Comparison of ENCODE assay signal across 18 cellular contexts in the genomic region with DNA sequence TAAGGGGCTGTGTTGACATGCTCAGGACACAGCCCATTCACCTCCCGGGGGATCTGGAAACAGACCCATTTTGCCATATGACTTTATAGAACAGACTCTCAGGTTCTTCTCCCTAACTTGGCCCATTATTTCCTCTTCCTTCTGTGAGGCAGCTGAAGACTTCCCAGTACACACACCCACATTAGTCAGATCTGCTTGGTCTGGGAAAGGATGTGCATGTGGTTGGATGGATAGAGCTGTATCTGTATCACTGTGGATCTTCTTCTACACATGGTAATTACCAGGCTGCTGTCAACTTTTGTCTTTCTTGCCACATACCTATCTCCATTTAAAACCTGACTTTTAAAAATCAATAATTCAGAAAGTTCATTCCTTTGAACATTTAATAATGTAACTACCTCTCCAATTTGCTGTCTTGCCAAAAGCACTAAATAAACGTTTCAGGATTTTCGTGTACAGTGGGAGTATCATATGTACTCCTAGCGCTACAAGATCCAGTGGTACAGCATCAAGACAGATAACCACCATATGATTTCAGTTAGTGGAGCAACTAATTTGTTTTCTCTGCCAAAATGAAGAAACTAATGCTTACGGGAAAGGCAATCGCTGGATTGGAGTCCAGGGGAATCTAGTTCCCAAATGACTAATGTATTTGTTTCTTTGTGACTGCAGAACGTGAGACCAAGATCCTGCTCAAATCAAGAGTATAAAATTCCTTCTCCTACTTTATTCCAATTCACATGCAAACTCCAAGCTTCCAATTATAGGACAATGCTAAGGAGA.
A peak's percentile ranks its signal among the peaks of the same experiment; 100 is the strongest.
DNase-seq lines count a peak whose midpoint lies in the region; ATAC-seq and TF ChIP-seq lines count a peak whose summit lies in the region.
"Had no signal": no experiment of that assay in that cellular context is flagged by ENCODE, and none has a peak within 500 bp of the region (broad histone marks: within the 10 kb centered on the region; RNA-seq: fewer than 3 reads in every experiment).

No MANE protein-coding gene starts in this region.

- H2BK5ac ChIP-seq in H9 (ENCODE audit: insufficient read length, low read length) = no peak overlapping the region

- no peak overlapping the region for H3K4me2 ChIP-seq in H9 (ENCODE audit: insufficient read depth, insufficient read length, low read length)

- H3K4me1 ChIP-seq in H9 (ENCODE audit: insufficient read depth, low read length) = no peaks in the 10 kb centered on the region

- no peak overlapping the region for H3K27ac Mint-ChIP-seq in H9
- peak overlapping the region; percentile 31 for H3K27ac Mint-ChIP-seq in endothelial cell (ENCODE audit: unreplicated experiment)
- peak overlapping the region; percentile 54 to 75 for H3K27ac Mint-ChIP-seq in natural killer cell treated with Interleukin-12 subunit alpha and Interleukin-12 subunit beta and Interleukin-15 and Interleukin-18, amount 100 ng/mL, for 72 hours

- H3K79me1 ChIP-seq in H9 (ENCODE audit: insufficient read depth, low read depth, low read length, poor library complexity, severe bottlenecking) = no peaks in the 10 kb centered on the region

- H3K4me1 Mint-ChIP-seq in H9 (peaks cover 7 to 15% of the 10 kb centered on the region in 2 experiments), endothelial cell (ENCODE audit: unreplicated experiment) (peaks cover 18% of the 10 kb centered on the region)
- H3K4me1 Mint-ChIP-seq in natural killer cell treated with Interleukin-12 subunit alpha and Interleukin-12 subunit beta and Interleukin-15 and Interleukin-18, amount 100 ng/mL, for 72 hours (ENCODE audit: low read depth in 2 of 2) = peaks cover 34 to 56% of the 10 kb centered on the region in 2 donors

- H2AK5ac ChIP-seq in H9 (ENCODE audit: insufficient read length, low read length) = no peak overlapping the region

- H3K9me3 ChIP-seq in H9 (ENCODE audit: control insufficient read depth, low read depth, low read length) = peaks cover 51% of the 10 kb centered on the region
- H3K9me3 ChIP-seq: HAP-1, SJCRH30 had no signal

- no peak overlapping the region for H3K23ac ChIP-seq in H9 (ENCODE audit: insufficient read length, low read depth, low read length)

- H3K27me3 ChIP-seq in H9 (ENCODE audit: insufficient read depth, low read length) = no peaks in the 10 kb centered on the region
- H3K27me3 ChIP-seq: SJCRH30 had no signal

- no peak overlapping the region for H3K9ac ChIP-seq in H9 (ENCODE audit: extremely low read depth, insufficient read length, low read length)

- H4K8ac ChIP-seq in H9 (replicated peaks; ENCODE audit: insufficient read length, low read depth, low read length) = no peak overlapping the region

- no peak overlapping the region for H2BK12ac ChIP-seq in H9 (ENCODE audit: insufficient read length, low read depth, low read length)

- no CpG with 5 or more reads among the region's 7 CpGs for WGBS in H9 (ENCODE audit: extremely low coverage, insufficient read length, low lambda C conversion rate)

- H2AFZ ChIP-seq in H9 (ENCODE audit: low read length) = no peak overlapping the region

- no peaks in the 10 kb centered on the region for H3K79me2 ChIP-seq in H9 (ENCODE audit: insufficient read depth, low read length)

- H2BK120ac ChIP-seq in H9 (ENCODE audit: low read depth, low read length, poor library complexity, severe bottlenecking) = no peak overlapping the region

- H3K27me3 Mint-ChIP-seq in H9 (ENCODE audit: low read depth) = no peaks in the 10 kb centered on the region
- H3K27me3 Mint-ChIP-seq in endothelial cell (ENCODE audit: unreplicated experiment) = peaks cover 3% of the 10 kb centered on the region
- H3K27me3 Mint-ChIP-seq in natural killer cell treated with Interleukin-12 subunit alpha and Interleukin-12 subunit beta and Interleukin-15 and Interleukin-18, amount 100 ng/mL, for 72 hours = no peaks in the 10 kb centered on the region

- no peak overlapping the region for H3K56ac ChIP-seq in H9 (ENCODE audit: insufficient read length, low read depth, low read length)

- H3K27ac ChIP-seq in H9 (ENCODE audit: insufficient read length, low read depth, low read length) = no peak overlapping the region
- H3K27ac ChIP-seq: SJCRH30, WERI-Rb-1 had no signal

- H3K36me3 Mint-ChIP-seq in H9 (ENCODE audit: insufficient read depth in 1 of 3, low read depth in 3 of 3) = peaks cover 0 to 2% (median 0%) of the 10 kb centered on the region in 3 experiments; a peak in 3 of 7 replicates
- H3K36me3 Mint-ChIP-seq in endothelial cell (ENCODE audit: low read depth, unreplicated experiment) = peaks cover 5% of the 10 kb centered on the region
- H3K36me3 Mint-ChIP-seq in natural killer cell treated with Interleukin-12 subunit alpha and Interleukin-12 subunit beta and Interleukin-15 and Interleukin-18, amount 100 ng/mL, for 72 hours = peaks cover 16% of the 10 kb centered on the region

- ATAC-seq in natural killer cell treated with Interleukin-12 subunit alpha and Interleukin-12 subunit beta and Interleukin-15 and Interleukin-18, amount 100 ng/mL, for 72 hours = no peak
- no peak for ATAC-seq in HG02938 (IDR thresholded peaks at IDR 0.05; ENCODE audit: unreplicated experiment)
- ATAC-seq: right cardiac atrium had no signal

- no peak for TF ChIP-seq CTCF in H9 (conservative IDR thresholded peaks at IDR 0.05)
- no peak for TF ChIP-seq CTCF in endothelial cell (IDR thresholded peaks at IDR 0.05; ENCODE audit: unreplicated experiment)

- H3K4me3 Mint-ChIP-seq in H9 = no peak overlapping the region
- H3K4me3 Mint-ChIP-seq in endothelial cell (ENCODE audit: unreplicated experiment) = no peak overlapping the region
- no peak overlapping the region for H3K4me3 Mint-ChIP-seq in natural killer cell treated with Interleukin-12 subunit alpha and Interleukin-12 subunit beta and Interleukin-15 and Interleukin-18, amount 100 ng/mL, for 72 hours

- H3T11ph ChIP-seq in H9 (ENCODE audit: low read length) = no peak overlapping the region

- H3K14ac ChIP-seq in H9 (ENCODE audit: insufficient read depth, low read length) = no peak overlapping the region

- no peak overlapping the region for H4K91ac ChIP-seq in H9 (ENCODE audit: insufficient read length, low read depth, low read length)

- no peaks in the 10 kb centered on the region for H3K23me2 ChIP-seq in H9 (ENCODE audit: insufficient read length, low read depth, low read length, poor library complexity, severe bottlenecking)

- H2BK20ac ChIP-seq in H9 (ENCODE audit: low read depth, low read length, poor library complexity, severe bottlenecking) = no peak overlapping the region

- H3K9me3 Mint-ChIP-seq in H9 (peaks cover 73 to 76% of the 10 kb centered on the region in 2 experiments), endothelial cell (ENCODE audit: unreplicated experiment) (no peaks in the 10 kb centered on the region)
- H3K9me3 Mint-ChIP-seq in natural killer cell treated with Interleukin-12 subunit alpha and Interleukin-12 subunit beta and Interleukin-15 and Interleukin-18, amount 100 ng/mL, for 72 hours = no peaks in the 10 kb centered on the region

- H3K4ac ChIP-seq in H9 (ENCODE audit: low read depth, low read length) = no peak overlapping the region

- peak overlapping the region; percentile 24 for H4K5ac ChIP-seq in H9 (ENCODE audit: insufficient read length, low read depth, low read length)

- H4K20me1 ChIP-seq in H9 (ENCODE audit: control insufficient read depth, insufficient read depth, insufficient read length) = no peaks in the 10 kb centered on the region

- no peak overlapping the region for H3K18ac ChIP-seq in H9 (ENCODE audit: insufficient read length, low read depth, low read length)

- H2BK15ac ChIP-seq in H9 (ENCODE audit: low read depth, low read length) = no peak overlapping the region

- DNase-seq in AG20443 (ENCODE audit: low spot score) (peak; percentile 56), H9 (no peak), endothelial cell (ENCODE audit: low spot score) (no peak), retina (no peak), ecto neural progenitor cell (ENCODE audit: low spot score) (no peak), DMS53 treated with DMSO at 0.1 percent for 48 hours (lab: John Stamatoyannopoulos, UW; ENCODE audit: unreplicated experiment) (no peak)
- no peak for DNase-seq in natural killer cell treated with Interleukin-12 subunit alpha and Interleukin-12 subunit beta and Interleukin-15 and Interleukin-18, amount 100 ng/mL, for 72 hours (ENCODE audit: low spot score)
- DNase-seq: amygdala; COR-L47; head of caudate nucleus; MM.1S; right cardiac atrium; SJCRH30; stimulated activated CD4-positive, alpha-beta T cell treated with anti-CD3 and anti-CD28 coated beads, Interleukin-4, amount 100 ng/mL, for 24 hours; stimulated activated naive CD4-positive, alpha-beta T cell treated with Interleukin-2 at 50 U/mL for 16 hours; WERI-Rb-1 had no signal

Comparison
In these comparisons a context has a peak if more than half of its experiments do, and no peak if none do; other contexts are left out.
1. H3K27ac Mint-ChIP-seq: peak in endothelial cell (single experiment) and natural killer cell treated with Interleukin-12 subunit alpha and Interleukin-12 subunit beta and Interleukin-15 and Interleukin-18, amount 100 ng/mL, for 72 hours (2 of 2); none in H9 (0 of 3).